Comparison of ENCODE assay signal across 9 cellular contexts in genomic region chr1:160438320-160438918, GRCh38. TPM values are rescaled to one million over a fixed set of nuclear protein-coding genes. Genes with fewer than 3 reads are reported as not detected.
DNase-seq lines count a peak whose midpoint lies in the region; ATAC-seq lines count a peak whose summit lies in the region.
"Had no signal": no experiment of that assay in that cellular context is flagged by ENCODE, and none has a peak within 500 bp of the region (broad histone marks: within the 10 kb centered on the region; RNA-seq: fewer than 3 reads in every experiment).

No MANE protein-coding gene starts in this region.

- peaks cover 25% of the 10 kb centered on the region for H3K9me3 Mint-ChIP-seq in activated naive CD8-positive, alpha-beta T cell treated with anti-CD3 and anti-CD28 coated beads, Interleukin-2, amount 50 U/mL, for 24 hours

- peaks cover 17% of the 10 kb centered on the region for H3K36me3 Mint-ChIP-seq in activated naive CD8-positive, alpha-beta T cell treated with anti-CD3 and anti-CD28 coated beads, Interleukin-2, amount 50 U/mL, for 24 hours (ENCODE audit: low read depth)

- H3K27ac Mint-ChIP-seq in activated naive CD8-positive, alpha-beta T cell treated with anti-CD3 and anti-CD28 coated beads, Interleukin-2, amount 50 U/mL, for 24 hours, result peak overlapping the region; percentile 86

- peak overlapping the region; percentile 34 for H3K4me3 ChIP-seq in Jurkat, Clone E6-1 (ENCODE audit: low read length)
- no peak overlapping the region for H3K4me3 ChIP-seq in skeletal muscle satellite cell (ENCODE audit: low read length)
- H3K4me3 ChIP-seq: lung had no signal

- H3K4me2 ChIP-seq in skeletal muscle satellite cell (ENCODE audit: low read length), result peak overlapping the region; percentile 41

- DNase-seq in Jurkat, Clone E6-1 (ENCODE audit: low read depth, low spot score), result no peak
- DNase-seq in activated naive CD8-positive, alpha-beta T cell treated with anti-CD3 and anti-CD28 coated beads, Interleukin-2, amount 50 U/mL, for 24 hours, result no peak
- DNase-seq in activated gamma-delta T cell treated with Interleukin-2 at 50 U/mL for 16 hours, result no peak
- no peak for DNase-seq in AG20443 (ENCODE audit: low spot score)
- DNase-seq in D341Med (ENCODE audit: low spot score), result no peak
- DNase-seq: NCI-H82 had no signal

- ATAC-seq in GM18511 (IDR thresholded peaks at IDR 0.05; ENCODE audit: unreplicated experiment), result peak; percentile 35
- no peak for ATAC-seq in activated naive CD8-positive, alpha-beta T cell treated with anti-CD3 and anti-CD28 coated beads, Interleukin-2, amount 50 U/mL, for 24 hours

- H3K4me1 ChIP-seq in skeletal muscle satellite cell (ENCODE audit: control insufficient read depth, insufficient read depth, low read length), result no peaks in the 10 kb centered on the region

- H3K27me3 ChIP-seq in skeletal muscle satellite cell (ENCODE audit: control insufficient read depth, insufficient read depth, low read length), result peaks cover 9% of the 10 kb centered on the region

- H3K4me1 Mint-ChIP-seq in activated naive CD8-positive, alpha-beta T cell treated with anti-CD3 and anti-CD28 coated beads, Interleukin-2, amount 50 U/mL, for 24 hours, result peaks cover 60% of the 10 kb centered on the region

- no peaks in the 10 kb centered on the region for H3K27me3 Mint-ChIP-seq in activated naive CD8-positive, alpha-beta T cell treated with anti-CD3 and anti-CD28 coated beads, Interleukin-2, amount 50 U/mL, for 24 hours

- no peaks in the 10 kb centered on the region for H3K9me3 ChIP-seq in skeletal muscle satellite cell (replicated peaks; ENCODE audit: low read length)

- H3K9ac ChIP-seq in skeletal muscle satellite cell (ENCODE audit: low read depth, low read length), result no peak overlapping the region

- H3K36me3 ChIP-seq in skeletal muscle satellite cell (ENCODE audit: insufficient read depth, low read length), result no peaks in the 10 kb centered on the region

- peak overlapping the region; percentile 70 for H3K4me3 Mint-ChIP-seq in activated naive CD8-positive, alpha-beta T cell treated with anti-CD3 and anti-CD28 coated beads, Interleukin-2, amount 50 U/mL, for 24 hours

RNA-seq across cellular contexts. Expression of gene VANGL2, which starts 38.1 kb away (rescaled TPM):
- 0.97 TPM for polyA plus RNA-seq in Jurkat, Clone E6-1 (2012; ENCODE audit: insufficient read depth, insufficient read length)
- total RNA-seq in skeletal muscle satellite cell (2012; rRNA removed), result 0.22 TPM in 1 of 2 replicates, not detected in the other
